Comparison of ENCODE assay signal across 20 cellular contexts in genomic region chr2:182606728-182607681, GRCh38.
DNase-seq lines count a peak whose midpoint lies in the region; ATAC-seq, FAIRE-seq and TF ChIP-seq lines count a peak whose summit lies in the region.
"Had no signal": no experiment of that assay in that cellular context is flagged by ENCODE, and none has a peak within 500 bp of the region (broad histone marks: within the 10 kb centered on the region; RNA-seq: fewer than 3 reads in every experiment).

No MANE protein-coding gene starts in this region.

- peaks cover 0 to 5% (median 0%) of the 10 kb centered on the region in 11 experiments; a peak in 1 of 22 replicates for H3K36me3 ChIP-seq in BLaER1 treated with 17β-estradiol and CSF1 and Interleukin-3, amounts not matched to agents 10 nM and 100 nM
- H3K36me3 ChIP-seq: vagina had no signal

- no peak for TF ChIP-seq POLR2A in H54 (IDR thresholded peaks at IDR 0.05; ENCODE audit: low read depth, low read length)

- peaks cover 0 to 24% (median 16%) of the 10 kb centered on the region in 10 experiments; a peak in 17 of 20 replicates for H3K4me1 ChIP-seq in BLaER1 treated with 17β-estradiol and CSF1 and Interleukin-3, amounts not matched to agents 10 nM and 100 nM
- H3K4me1 ChIP-seq: vagina had no signal

- DNase-seq in MV-4-11 (lab: John Stamatoyannopoulos, UW) (peak; percentile 94), H54 (ENCODE audit: insufficient read length, low spot score) (no peak)
- DNase-seq in stimulated activated CD4-positive, alpha-beta T cell treated with anti-CD3 and anti-CD28 coated beads, Interleukin-4, amount 100 ng/mL, for 24 hours: no peak
- no peak for DNase-seq in activated CD4-positive, alpha-beta memory T cell treated with anti-CD3 and anti-CD28 coated beads, Interleukin-2, amount 10 ng/mL, durations not matched to agents 7 days and 5 days
- DNase-seq: activated effector memory CD4-positive, alpha-beta T cell treated with Interleukin-2 at 50 U/mL for 16 hours; CD4-positive, alpha-beta T cell; cortex of kidney; erythroblast; MM.1S; occipital lobe; SK-N-SH had no signal

- peak overlapping the region in 2 of 11 experiments; percentile 11 to 25; a peak in 1 of 22 replicates for H3K9ac ChIP-seq in BLaER1 treated with 17β-estradiol and CSF1 and Interleukin-3, amounts not matched to agents 10 nM and 100 nM
- H3K9ac ChIP-seq: SK-N-SH had no signal

- no peaks in the 10 kb centered on the region for H3K4me1 Mint-ChIP-seq in activated CD4-positive, alpha-beta memory T cell treated with anti-CD3 and anti-CD28 coated beads, Interleukin-2, amount 10 ng/mL, durations not matched to agents 7 days and 5 days

- H3K9me3 Mint-ChIP-seq in activated CD4-positive, alpha-beta memory T cell treated with anti-CD3 and anti-CD28 coated beads, Interleukin-2, amount 10 ng/mL, durations not matched to agents 7 days and 5 days: peaks cover 7% of the 10 kb centered on the region
- H3K9me3 Mint-ChIP-seq: CD4-positive, alpha-beta T cell; stimulated activated naive CD8-positive, alpha-beta T cell treated with anti-CD3 and anti-CD28 coated beads, Interleukin-15, Interleukin-2, amounts not matched to agents 100 ng/mL and 50 ng/mL, for 24 hours had no signal

- no peaks in the 10 kb centered on the region for H3K27me3 ChIP-seq in BLaER1 treated with 17β-estradiol and CSF1 and Interleukin-3, amounts not matched to agents 10 nM and 100 nM
- H3K27me3 ChIP-seq: vagina had no signal

- H3K27ac ChIP-seq in BLaER1 treated with 17β-estradiol and CSF1 and Interleukin-3, amounts not matched to agents 10 nM and 100 nM: peak overlapping the region in 9 of 11 experiments; percentile 28 to 73 (median 49); a peak in 16 of 22 replicates
- H3K27ac ChIP-seq: skin epidermis, vagina, VCaP had no signal

- POLR2A ChIA-PET in activated CD4-positive, alpha-beta memory T cell treated with anti-CD3 and anti-CD28 coated beads, Interleukin-2, amount 10 ng/mL, durations not matched to agents 7 days and 5 days (lab: Charles Lee): no interaction called here

- H3K36me3 Mint-ChIP-seq in activated CD4-positive, alpha-beta memory T cell treated with anti-CD3 and anti-CD28 coated beads, Interleukin-2, amount 10 ng/mL, durations not matched to agents 7 days and 5 days (ENCODE audit: low read depth): no peaks in the 10 kb centered on the region

- peak; percentile 76 for ATAC-seq in GM19438 (IDR thresholded peaks at IDR 0.05; ENCODE audit: low read depth, unreplicated experiment)
- ATAC-seq in HG02938 (IDR thresholded peaks at IDR 0.05; ENCODE audit: unreplicated experiment): peak; percentile 55
- no peak for ATAC-seq in HG02763 (IDR thresholded peaks at IDR 0.05; ENCODE audit: unreplicated experiment)

- H3K4me2 ChIP-seq in BLaER1 treated with 17β-estradiol and CSF1 and Interleukin-3, amounts not matched to agents 10 nM and 100 nM: peak overlapping the region; percentile 0 to 82 (median 62); a peak in 18 of 22 replicates
- H3K4me2 ChIP-seq: SK-N-SH had no signal

- H3K4me3 ChIP-seq in BLaER1 treated with 17β-estradiol and CSF1 and Interleukin-3, amounts not matched to agents 10 nM and 100 nM: no peak overlapping the region
- H3K4me3 ChIP-seq: skin epidermis, vagina had no signal

- no peaks in the 10 kb centered on the region for H4K20me1 ChIP-seq in BLaER1 treated with 17β-estradiol and CSF1 and Interleukin-3, amounts not matched to agents 10 nM and 100 nM

- H3K27ac Mint-ChIP-seq in activated CD4-positive, alpha-beta memory T cell treated with anti-CD3 and anti-CD28 coated beads, Interleukin-2, amount 10 ng/mL, durations not matched to agents 7 days and 5 days: no peak overlapping the region
- H3K27ac Mint-ChIP-seq: CD4-positive, alpha-beta T cell; stimulated activated naive CD8-positive, alpha-beta T cell treated with anti-CD3 and anti-CD28 coated beads, Interleukin-15, Interleukin-2, amounts not matched to agents 100 ng/mL and 50 ng/mL, for 24 hours had no signal

- H3K27me3 Mint-ChIP-seq in activated CD4-positive, alpha-beta memory T cell treated with anti-CD3 and anti-CD28 coated beads, Interleukin-2, amount 10 ng/mL, durations not matched to agents 7 days and 5 days: peaks cover 4% of the 10 kb centered on the region
- H3K27me3 Mint-ChIP-seq: stimulated activated naive CD8-positive, alpha-beta T cell treated with anti-CD3 and anti-CD28 coated beads, Interleukin-15, Interleukin-2, amounts not matched to agents 100 ng/mL and 50 ng/mL, for 24 hours had no signal

- CTCF ChIA-PET in activated CD4-positive, alpha-beta memory T cell treated with anti-CD3 and anti-CD28 coated beads, Interleukin-2, amount 10 ng/mL, durations not matched to agents 7 days and 5 days (lab: Charles Lee): no interaction called here

- H3K9me3 ChIP-seq in BLaER1 treated with 17β-estradiol and CSF1 and Interleukin-3, amounts not matched to agents 10 nM and 100 nM (replicated peaks in 1 of 11): peaks cover 14 to 26% (median 22%) of the 10 kb centered on the region in 11 experiments
- H3K9me3 ChIP-seq: SK-N-SH, vagina had no signal

- no peak overlapping the region for H3K4me3 Mint-ChIP-seq in activated CD4-positive, alpha-beta memory T cell treated with anti-CD3 and anti-CD28 coated beads, Interleukin-2, amount 10 ng/mL, durations not matched to agents 7 days and 5 days
- H3K4me3 Mint-ChIP-seq: CD4-positive, alpha-beta T cell; stimulated activated naive CD8-positive, alpha-beta T cell treated with anti-CD3 and anti-CD28 coated beads, Interleukin-15, Interleukin-2, amounts not matched to agents 100 ng/mL and 50 ng/mL, for 24 hours had no signal

- FAIRE-seq in H54 (lab: Jason Lieb, UNC): no peak
- FAIRE-seq: astrocyte had no signal
